ENCODE assay signal across 8 cellular contexts in the genomic region with DNA sequence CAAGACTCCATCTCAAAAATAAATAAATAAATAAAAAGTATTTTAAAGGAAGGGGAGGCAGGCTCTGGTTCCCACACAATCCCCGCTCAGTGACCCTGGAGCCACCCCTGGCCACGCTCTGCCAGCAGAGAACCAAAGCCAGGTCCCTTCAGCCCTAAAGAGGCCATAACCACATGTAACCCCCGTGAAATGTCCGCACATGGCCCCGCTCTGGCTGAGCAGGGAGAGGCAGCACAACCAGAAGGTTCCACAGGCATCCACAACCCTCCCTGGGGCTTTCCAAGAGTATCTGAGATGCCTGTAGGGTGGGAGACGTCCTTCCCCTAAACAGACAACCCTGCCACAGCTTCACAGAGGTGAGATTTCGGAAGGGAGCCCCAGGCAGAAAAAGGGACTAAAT. TPM values are rescaled to one million over a fixed set of nuclear protein-coding genes. Genes with fewer than 3 reads are reported as not detected.
DNase-seq lines count a peak whose midpoint lies in the region; ATAC-seq and TF ChIP-seq lines count a peak whose summit lies in the region.

No MANE protein-coding gene starts in this region.

- DNase-seq in mammary epithelial cell (no peak), NCI-H1105 treated with DMSO at 0.1 percent for 48 hours (lab: John Stamatoyannopoulos, UW) (no peak), sciatic nerve (ENCODE audit: low spot score) (no peak), GM10266 (ENCODE audit: extremely low spot score) (no peak)

- H3K4me3 ChIP-seq in HUES64 (ENCODE audit: low read length) (peak overlapping the region; percentile 97), mammary epithelial cell (replicated peaks in 1 of 3; ENCODE audit: insufficient read depth in 1 of 3, low read depth in 2 of 3, low read length in 3 of 3) (peak overlapping the region; percentile 92 to 93 (median 92)), mucosa of stomach (ENCODE audit: low read length) (peak overlapping the region; percentile 54)

- H2AFZ ChIP-seq in mammary epithelial cell (ENCODE audit: low read depth, low read length): no peak overlapping the region

- peaks cover 21% of the 10 kb centered on the region for H4K20me1 ChIP-seq in mammary epithelial cell (ENCODE audit: insufficient read depth, low read length)

- CTCF ChIA-PET in mammary epithelial cell (lab: Charles Lee; ENCODE audit: low non-redundant PET): no interaction called here

- H3K27ac ChIP-seq in 22Rv1 (peak overlapping the region; percentile 95; the same call in 1 of the 2 replicates), HUES64 (ENCODE audit: low read depth, low read length) (no peak overlapping the region), mammary epithelial cell (ENCODE audit: insufficient read depth, low read depth, low read length) (no peak overlapping the region)

- H3K27me3 ChIP-seq in HUES64 (ENCODE audit: insufficient read depth, low read length): peaks cover 28% of the 10 kb centered on the region
- H3K27me3 ChIP-seq in mammary epithelial cell (ENCODE audit: insufficient read depth, low read length): no peaks in the 10 kb centered on the region
- no peaks in the 10 kb centered on the region for H3K27me3 ChIP-seq in mucosa of stomach (ENCODE audit: control insufficient read depth, insufficient read depth, low read length)

- H3K4me2 ChIP-seq in mammary epithelial cell (ENCODE audit: insufficient read depth, low read depth, low read length): peak overlapping the region; percentile 96

- ATAC-seq in GM18858 (IDR thresholded peaks at IDR 0.05; ENCODE audit: unreplicated experiment) (no peak), sciatic nerve (no peak)

- no peaks in the 10 kb centered on the region for H3K9me3 ChIP-seq in HUES64 (ENCODE audit: insufficient read depth, low read depth, low read length)
- H3K9me3 ChIP-seq in mammary epithelial cell (replicated peaks; ENCODE audit: insufficient read depth, low read length): no peaks in the 10 kb centered on the region
- H3K9me3 ChIP-seq in mucosa of stomach (ENCODE audit: control insufficient read depth, low read length): no peaks in the 10 kb centered on the region

- no peak overlapping the region for H3K9ac ChIP-seq in HUES64 (ENCODE audit: low read depth, low read length)
- H3K9ac ChIP-seq in mammary epithelial cell (ENCODE audit: insufficient read depth, low read length): peak overlapping the region; percentile 76
- peak overlapping the region; percentile 99 for H3K9ac ChIP-seq in mucosa of stomach (ENCODE audit: low read length)

- intact Hi-C loops in mammary epithelial cell (cut with micrococcal nuclease): no loop called here
- intact Hi-C loops in sciatic nerve (cut with DNase I): no loop called here

- in situ Hi-C loops in mammary epithelial cell (cut with MboI; ENCODE audit: low sequenced_read_pairs in 2 of 2): loop anchor here in 1 of 2 donors (10.0 kb wide), 1 partner anchor 76 kb away; a partner anchor contains a TSS

- no TSS peak for BruUV-seq in mammary epithelial cell (replicated peaks; lab: Mats Ljungman, UMichigan)

- TF ChIP-seq CTCF in 22Rv1 (IDR thresholded peaks at IDR 0.05) (no peak), mammary epithelial cell (conservative IDR thresholded peaks at IDR 0.05 in 1 of 2, IDR thresholded peaks at IDR 0.05 in 1 of 2; ENCODE audit: extremely low read depth in 1 of 2, insufficient read depth in 1 of 2, low read depth in 1 of 2, low read length in 2 of 2) (no peak), GM10266 (IDR thresholded peaks at IDR 0.05; ENCODE audit: control insufficient read depth, insufficient read depth, low read depth, missing control alignments) (no peak)

- H3K4me1 ChIP-seq in HUES64 (ENCODE audit: insufficient read depth, low read length) (peaks cover 18% of the 10 kb centered on the region), mammary epithelial cell (ENCODE audit: insufficient read depth, low read length) (peaks cover 30% of the 10 kb centered on the region), mucosa of stomach (ENCODE audit: control insufficient read depth, insufficient read depth, low read length) (peaks cover 29% of the 10 kb centered on the region)

- dilution Hi-C loops in mammary epithelial cell (cut with HindIII; ENCODE audit: low sequenced_read_pairs): no loop called here

- H3K79me2 ChIP-seq in mammary epithelial cell (ENCODE audit: insufficient read depth, low read length): peaks cover 65% of the 10 kb centered on the region

- H3K36me3 ChIP-seq in HUES64 (ENCODE audit: insufficient read depth, low read length): no peaks in the 10 kb centered on the region; the same call in 1 of the 2 replicates
- H3K36me3 ChIP-seq in mammary epithelial cell (ENCODE audit: insufficient read depth, low read length): peaks cover 2% of the 10 kb centered on the region
- H3K36me3 ChIP-seq in mucosa of stomach (ENCODE audit: control insufficient read depth, insufficient read depth, low read length): no peaks in the 10 kb centered on the region

- WGBS in HUES64: 85% methylated on average over 6 of the region's 7 CpGs
- WGBS in mammary epithelial cell (ENCODE audit: low coverage, missing lambda C conversion rate): 80% methylated on average over 6 of the region's 7 CpGs

RNA-seq across cellular contexts. Expression of a gene that starts 1.4 kb away (rescaled TPM):
- polyA plus RNA-seq in HUES64 (2013, experiment 1 of 2): 237 TPM
- 240 TPM for polyA plus RNA-seq in HUES64 (2013, experiment 2 of 2)
- 100 to 1,000 TPM; 327 to 372 TPM for total RNA-seq in mammary epithelial cell
- 595 TPM for polyA plus RNA-seq in mammary epithelial cell
- 273 TPM for polyA minus RNA-seq in mammary epithelial cell
- 251 TPM for total RNA-seq in sciatic nerve

RNA-seq across cellular contexts. Expression of a gene that starts 22.0 kb away (rescaled TPM):
- 21.1 TPM for polyA plus RNA-seq in HUES64 (2013, experiment 1 of 2)
- 18.2 TPM for polyA plus RNA-seq in HUES64 (2013, experiment 2 of 2)
- total RNA-seq in mammary epithelial cell (10 to 100 TPM in 1 of 2 donors, 1 to 10 TPM in 1; 5.7 to 19.6 TPM), sciatic nerve (15.8 TPM)
- 14.5 TPM for polyA plus RNA-seq in mammary epithelial cell
- polyA minus RNA-seq in mammary epithelial cell: 9.7 TPM

RNA-seq across cellular contexts. Expression of a gene that starts 28.0 kb away (rescaled TPM):
- polyA plus RNA-seq in HUES64 (2013, experiment 1 of 2): 47.5 TPM
- polyA plus RNA-seq in HUES64 (2013, experiment 2 of 2): 53.4 TPM
- total RNA-seq in mammary epithelial cell (10 to 100 TPM; 37.7 to 42.3 TPM), sciatic nerve (34.2 TPM)
- polyA plus RNA-seq in mammary epithelial cell: 66.4 TPM
- polyA minus RNA-seq in mammary epithelial cell: 11.7 TPM

RNA-seq across cellular contexts. Expression of a gene that starts 58.9 kb away (rescaled TPM):
- polyA plus RNA-seq in HUES64 (2013, experiment 1 of 2): 85.7 TPM
- 83.2 TPM for polyA plus RNA-seq in HUES64 (2013, experiment 2 of 2)
- total RNA-seq in mammary epithelial cell (100 to 1,000 TPM; 229 to 242 TPM), sciatic nerve (250 TPM)
- polyA plus RNA-seq in mammary epithelial cell: 461 TPM
- 86.1 TPM for polyA minus RNA-seq in mammary epithelial cell
